Comparison of ENCODE assay signal across 8 cellular contexts in the genomic region with DNA sequence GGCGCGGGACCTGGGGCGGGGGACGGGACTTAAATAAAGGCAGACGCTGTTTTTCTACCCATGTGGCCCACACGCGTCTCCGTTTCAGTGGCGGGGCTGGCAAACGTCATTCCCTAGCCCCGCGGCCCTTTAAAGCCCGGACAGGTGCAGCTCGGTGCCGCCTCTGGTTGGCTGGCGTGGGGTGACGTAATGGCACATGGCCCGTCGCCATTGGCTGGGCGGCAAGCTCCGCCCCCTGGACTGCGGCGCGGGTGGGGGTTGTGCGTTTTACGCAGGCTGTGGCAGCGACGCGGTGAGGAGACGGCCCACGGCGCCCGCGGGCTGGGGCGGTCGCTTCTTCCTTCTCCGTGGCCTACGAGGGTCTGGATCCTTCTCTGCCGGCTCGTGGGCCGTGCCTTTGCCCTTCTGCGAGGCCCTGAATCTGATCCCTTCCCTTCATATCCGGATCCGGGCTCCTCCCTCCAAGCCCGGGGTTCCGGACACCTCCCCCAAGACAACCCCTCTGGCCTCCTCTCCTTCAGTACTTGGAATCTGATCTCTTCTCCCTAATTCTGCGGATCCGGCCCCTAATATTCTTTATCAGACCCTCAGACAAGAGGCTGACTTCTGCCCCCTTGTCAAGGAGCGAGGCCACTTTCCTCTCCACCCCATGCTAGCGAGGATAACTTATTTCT. TPM values are rescaled to one million over a fixed set of nuclear protein-coding genes. Genes with fewer than 3 reads are reported as not detected.
A peak's percentile ranks its signal among the peaks of the same experiment; 100 is the strongest.
DNase-seq lines count a peak whose midpoint lies in the region; ATAC-seq, FAIRE-seq and TF ChIP-seq lines count a peak whose summit lies in the region.

A gene with protein sequence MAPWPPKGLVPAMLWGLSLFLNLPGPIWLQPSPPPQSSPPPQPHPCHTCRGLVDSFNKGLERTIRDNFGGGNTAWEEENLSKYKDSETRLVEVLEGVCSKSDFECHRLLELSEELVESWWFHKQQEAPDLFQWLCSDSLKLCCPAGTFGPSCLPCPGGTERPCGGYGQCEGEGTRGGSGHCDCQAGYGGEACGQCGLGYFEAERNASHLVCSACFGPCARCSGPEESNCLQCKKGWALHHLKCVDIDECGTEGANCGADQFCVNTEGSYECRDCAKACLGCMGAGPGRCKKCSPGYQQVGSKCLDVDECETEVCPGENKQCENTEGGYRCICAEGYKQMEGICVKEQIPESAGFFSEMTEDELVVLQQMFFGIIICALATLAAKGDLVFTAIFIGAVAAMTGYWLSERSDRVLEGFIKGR (plus strand): TSS at position 274 of the 674 bp plus-strand sequence. CDS start 605 bp downstream, outside the sequence.

- peaks cover 28% of the 10 kb centered on the region for H3K4me1 Mint-ChIP-seq in T-helper 1 cell treated with Interleukin-12 subunit alpha and Interleukin-12 subunit beta and Interleukin-4 antibody, amounts not matched to agents 30 μg/mL and 1 μg/mL, for 36 hours (ENCODE audit: low read depth)
- H3K4me1 Mint-ChIP-seq in progenitor cell of endocrine pancreas (ENCODE audit: low read depth): peaks cover 17% of the 10 kb centered on the region

- peak within 1 kb of the TSS; percentile 89 for H3K27ac ChIP-seq in upper lobe of right lung

- H3K36me3 ChIP-seq in upper lobe of right lung: peaks cover 40% of the 10 kb centered on the region

- no peaks in the 10 kb centered on the region for H3K9me3 Mint-ChIP-seq in T-helper 1 cell treated with Interleukin-12 subunit alpha and Interleukin-12 subunit beta and Interleukin-4 antibody, amounts not matched to agents 30 μg/mL and 1 μg/mL, for 36 hours
- no peaks in the 10 kb centered on the region for H3K9me3 Mint-ChIP-seq in progenitor cell of endocrine pancreas (ENCODE audit: low read depth)

- peaks cover 26% of the 10 kb centered on the region for H3K4me1 ChIP-seq in upper lobe of right lung

- peaks cover 10% of the 10 kb centered on the region for H3K36me3 Mint-ChIP-seq in T-helper 1 cell treated with Interleukin-12 subunit alpha and Interleukin-12 subunit beta and Interleukin-4 antibody, amounts not matched to agents 30 μg/mL and 1 μg/mL, for 36 hours (ENCODE audit: low read depth)
- peaks cover 11% of the 10 kb centered on the region for H3K36me3 Mint-ChIP-seq in progenitor cell of endocrine pancreas (ENCODE audit: insufficient read depth)

- no peaks in the 10 kb centered on the region for H3K9me3 ChIP-seq in upper lobe of right lung

- TF ChIP-seq CTCF in progenitor cell of endocrine pancreas (IDR thresholded peaks at IDR 0.05; ENCODE audit: unreplicated experiment) (no peak), upper lobe of right lung (IDR thresholded peaks at IDR 0.05) (no peak)

- DNase-seq in GM12892 (ENCODE audit: insufficient read length) (peak; percentile 89), NCI-H146 treated with DMSO at 0.1 percent for 48 hours (lab: John Stamatoyannopoulos, UW; ENCODE audit: unreplicated experiment) (peak; percentile 72), amniotic epithelial cell (ENCODE audit: low read depth) (peak; percentile 90), left cardiac atrium (peak; percentile 94), progenitor cell of endocrine pancreas (ENCODE audit: low spot score, unreplicated experiment) (peak; percentile 92), upper lobe of right lung (peak; percentile 98)

- no peaks in the 10 kb centered on the region for H3K27me3 ChIP-seq in upper lobe of right lung

- FAIRE-seq in GM12892 (lab: Jason Lieb, UNC): peak; percentile 98

- peak within 1 kb of the TSS; percentile 99 for H3K4me3 Mint-ChIP-seq in T-helper 1 cell treated with Interleukin-12 subunit alpha and Interleukin-12 subunit beta and Interleukin-4 antibody, amounts not matched to agents 30 μg/mL and 1 μg/mL, for 36 hours
- peak within 1 kb of the TSS; percentile 96 for H3K4me3 Mint-ChIP-seq in progenitor cell of endocrine pancreas (ENCODE audit: low read depth)

- H3K4me3 ChIP-seq in upper lobe of right lung: peak within 1 kb of the TSS; percentile 80

- H3K27ac Mint-ChIP-seq in T-helper 1 cell treated with Interleukin-12 subunit alpha and Interleukin-12 subunit beta and Interleukin-4 antibody, amounts not matched to agents 30 μg/mL and 1 μg/mL, for 36 hours: peak within 1 kb of the TSS; percentile 97
- H3K27ac Mint-ChIP-seq in progenitor cell of endocrine pancreas: peak within 1 kb of the TSS; percentile 98

- peak; percentile 84 for ATAC-seq in HG02763 (IDR thresholded peaks at IDR 0.05; ENCODE audit: unreplicated experiment)
- peak; percentile 95 to 97 for ATAC-seq in left cardiac atrium
- ATAC-seq in upper lobe of right lung: peak; percentile 95

- intact Hi-C loops in left cardiac atrium (cut with DNase I): no loop called here
- intact Hi-C loops in upper lobe of right lung (cut with DNase I): no loop called here

- H3K27me3 Mint-ChIP-seq in T-helper 1 cell treated with Interleukin-12 subunit alpha and Interleukin-12 subunit beta and Interleukin-4 antibody, amounts not matched to agents 30 μg/mL and 1 μg/mL, for 36 hours (ENCODE audit: low read depth): no peaks in the 10 kb centered on the region
- no peaks in the 10 kb centered on the region for H3K27me3 Mint-ChIP-seq in progenitor cell of endocrine pancreas

- TF ChIP-seq POLR2A in GM12892 (IDR thresholded peaks at IDR 0.05; ENCODE audit: low read depth, low read length): peak; percentile 82

RNA-seq across cellular contexts. Expression of the gene that starts here (rescaled TPM):
- 16.0 TPM for polyA plus RNA-seq in GM12892 (2012; ENCODE audit: missing spikeins)
- total RNA-seq in left cardiac atrium (10 to 100 TPM; 47.4 to 59.8 TPM), progenitor cell of endocrine pancreas (57.1 and 60.3 TPM in 2 replicates), upper lobe of right lung (51.4 TPM)

Comparison
In these comparisons a context has a peak if more than half of its experiments do, and no peak if none do; other contexts are left out.
1. Peak in every context shown above with its lines: DNase-seq, ATAC-seq, H3K4me3 ChIP-seq and H3K27ac ChIP-seq.